ENCODE assay signal across 9 cellular contexts in genomic region chrX:107542500-107542899, GRCh38.
A peak's percentile ranks its signal among the peaks of the same experiment; 100 is the strongest.
DNase-seq lines count a peak whose midpoint lies in the region; ATAC-seq, FAIRE-seq and TF ChIP-seq lines count a peak whose summit lies in the region.
"Had no signal": no experiment of that assay in that cellular context is flagged by ENCODE, and none has a peak within 500 bp of the region (broad histone marks: within the 10 kb centered on the region; RNA-seq: fewer than 3 reads in every experiment).

No MANE protein-coding gene starts in this region.

- no peak for FAIRE-seq in GM12878 (lab: Jason Lieb, UNC)

- H3K79me2 ChIP-seq in MM.1S (ENCODE audit: low read length): no peaks in the 10 kb centered on the region
- H3K79me2 ChIP-seq in GM12878 (ENCODE audit: control insufficient read depth, insufficient read depth, low read length): no peaks in the 10 kb centered on the region

- H3F3A ChIP-seq in MM.1S (ENCODE audit: insufficient read depth, low read length): no peaks in the 10 kb centered on the region

- DNase-seq in GM12865 (ENCODE audit: low read depth) (peak; percentile 8), MM.1S (no peak), GM12878 (ENCODE audit: low read depth, low spot score) (no peak), esophagus squamous epithelium (lab: John Stamatoyannopoulos, UW) (no peak), lower lobe of right lung (no peak), OCI-M2 (lab: John Stamatoyannopoulos, UW; ENCODE audit: unreplicated experiment) (no peak)
- DNase-seq in activated CD8-positive, alpha-beta memory T cell treated with anti-CD3 and anti-CD28 coated beads, Interleukin-2, amount 50 U/mL, for 48 hours: no peak
- DNase-seq: stimulated activated CD8-positive, alpha-beta memory T cell treated with anti-CD3 and anti-CD28 coated beads, Interleukin-4, amount 100 ng/mL, for 48 hours had no signal

- CTCF ChIA-PET in GM12878 (lab: Yijun Ruan, JAX): interaction anchor here (0.9 to 1.2 kb wide), 5 partner anchors 12 to 91 kb away, joined by 3 to 5 read pairs (median 3); no protein-coding TSS in a partner anchor

- H3K4me3 ChIP-seq in GM12865 (ENCODE audit: low read depth, low read length) (no peak overlapping the region), MM.1S (ENCODE audit: low read length) (no peak overlapping the region), GM12878 (no peak overlapping the region), neuron (ENCODE audit: low read length) (no peak overlapping the region), esophagus squamous epithelium (no peak overlapping the region), lower lobe of right lung (no peak overlapping the region)

- intact Hi-C loops in GM12878 (cut with micrococcal nuclease; ENCODE audit: unreplicated experiment) (no loop called here), esophagus squamous epithelium (cut with DNase I) (no loop called here), lower lobe of right lung (cut with DNase I) (no loop called here)

- H3K4me2 ChIP-seq in MM.1S (ENCODE audit: low read depth, low read length): no peak overlapping the region
- no peak overlapping the region for H3K4me2 ChIP-seq in GM12878 (ENCODE audit: control insufficient read depth, insufficient read depth)

- POLR2A ChIA-PET in GM12878 (lab: Charles Lee): no interaction called here

- no peak for TF ChIP-seq POLR2A in GM12878 (IDR thresholded peaks at IDR 0.05; ENCODE audit: low read depth, low read length)
- TF ChIP-seq POLR2A in esophagus squamous epithelium (IDR thresholded peaks at IDR 0.05): no peak

- TF ChIP-seq CTCF in GM12865 (IDR thresholded peaks at IDR 0.05; ENCODE audit: insufficient read depth, low read depth, low read length, missing control alignments) (peak; percentile 4), MM.1S (IDR thresholded peaks at IDR 0.05; ENCODE audit: low read length) (peak; percentile 27), GM12878 (IDR thresholded peaks at IDR 0.05 in 2 of 3, conservative IDR thresholded peaks at IDR 0.05 in 1 of 3; ENCODE audit: control insufficient read depth in 2 of 3, extremely low read depth in 1 of 3, insufficient read depth in 1 of 3, low read depth in 3 of 3, low read length in 3 of 3) (no peak; a peak in 1 of 6 replicates), esophagus squamous epithelium (IDR thresholded peaks at IDR 0.05) (peak in 1 of 6 experiments; percentile 17), lower lobe of right lung (IDR thresholded peaks at IDR 0.05) (no peak)

- no peaks in the 10 kb centered on the region for H3K9me3 ChIP-seq in MM.1S (replicated peaks; ENCODE audit: insufficient read depth, low read length)
- H3K9me3 ChIP-seq in GM12878 (replicated peaks; ENCODE audit: control insufficient read depth, insufficient read depth, low read length): no peaks in the 10 kb centered on the region
- no peaks in the 10 kb centered on the region for H3K9me3 ChIP-seq in neuron (ENCODE audit: low read length)
- H3K9me3 ChIP-seq in esophagus squamous epithelium: no peaks in the 10 kb centered on the region
- H3K9me3 ChIP-seq in lower lobe of right lung: no peaks in the 10 kb centered on the region

- WGBS in GM12878 (ENCODE audit: insufficient coverage, insufficient replicate concordance, low lambda C conversion rate, missing lambda C conversion rate): 0% methylated on average over 2 of the region's 2 CpGs
- 0 to 34% methylated on average over 1 to 2 of the region's 2 CpGs for WGBS in esophagus squamous epithelium, 2 donors

- H2AFZ ChIP-seq in MM.1S (ENCODE audit: low read length): no peak overlapping the region
- H2AFZ ChIP-seq in GM12878 (ENCODE audit: control insufficient read depth, low read depth, low read length): no peak overlapping the region
- peak overlapping the region; percentile 62 for H2AFZ ChIP-seq in neuron (ENCODE audit: low read depth, low read length)

- no TSS peak for BruUV-seq in GM12878 (replicated peaks; lab: Mats Ljungman, UMichigan)

- H3K9ac ChIP-seq in MM.1S (ENCODE audit: low read length) (no peak overlapping the region), GM12878 (ENCODE audit: control insufficient read depth, insufficient read depth, low read length) (no peak overlapping the region)

- ATAC-seq in GM12878 (peak; percentile 54), lower lobe of right lung (no peak)

- H3K36me3 ChIP-seq in MM.1S (replicated peaks; ENCODE audit: insufficient read depth, low read length): no peaks in the 10 kb centered on the region
- no peaks in the 10 kb centered on the region for H3K36me3 ChIP-seq in GM12878 (ENCODE audit: control insufficient read depth in 2 of 2, insufficient read depth in 2 of 2, low read length in 1 of 2)
- H3K36me3 ChIP-seq in neuron (ENCODE audit: insufficient read depth, low read length): no peaks in the 10 kb centered on the region
- no peaks in the 10 kb centered on the region for H3K36me3 ChIP-seq in esophagus squamous epithelium
- H3K36me3 ChIP-seq in lower lobe of right lung: no peaks in the 10 kb centered on the region

- H3K27me3 ChIP-seq in MM.1S (replicated peaks; ENCODE audit: insufficient read depth, low read length) (no peaks in the 10 kb centered on the region), GM12878 (replicated peaks in 1 of 2; ENCODE audit: control insufficient read depth in 2 of 2, insufficient read depth in 2 of 2, low read length in 1 of 2) (no peaks in the 10 kb centered on the region), neuron (ENCODE audit: insufficient read depth, low read length) (no peaks in the 10 kb centered on the region), esophagus squamous epithelium (no peaks in the 10 kb centered on the region), lower lobe of right lung (ENCODE audit: low read depth) (no peaks in the 10 kb centered on the region)

- SMC1A ChIA-PET in GM12878 (lab: Charles Lee; ENCODE audit: uncharacterized antibody, unreplicated experiment): interaction anchor here (0.6 to 1.2 kb wide), 2 partner anchors 117 to 351 kb away, joined by 3 to 5 read pairs; no protein-coding TSS in a partner anchor

- no peak for TF ChIP-seq RAD21 in GM12878 (IDR thresholded peaks at IDR 0.05; ENCODE audit: insufficient read depth, low read depth, low read length)

- RAD21 ChIA-PET in GM12878 (lab: Charles Lee; ENCODE audit: unreplicated experiment): interaction anchor here (1.0 kb wide), 2 partner anchors 10 to 543 kb away, joined by 3 read pairs; no protein-coding TSS in a partner anchor

- no peak for TF ChIP-seq EP300 in GM12878 (IDR thresholded peaks at IDR 0.05; ENCODE audit: borderline replicate concordance in 1 of 2, control insufficient read depth in 1 of 2, low read depth in 2 of 2, low read length in 2 of 2)

- H4K20me1 ChIP-seq in MM.1S (ENCODE audit: insufficient read depth, low read length) (no peaks in the 10 kb centered on the region), GM12878 (ENCODE audit: control insufficient read depth, insufficient read depth) (no peaks in the 10 kb centered on the region; the same call in 1 of the 2 replicates)

- H3K9me2 ChIP-seq in MM.1S (replicated peaks; ENCODE audit: insufficient read depth, low read length): no peaks in the 10 kb centered on the region

- H3K4me1 ChIP-seq in MM.1S (ENCODE audit: low read length): peaks cover 22% of the 10 kb centered on the region
- no peaks in the 10 kb centered on the region for H3K4me1 ChIP-seq in GM12878 (ENCODE audit: control insufficient read depth, insufficient read depth, low read length)
- peaks cover 7% of the 10 kb centered on the region for H3K4me1 ChIP-seq in neuron (ENCODE audit: insufficient read depth, low read length)
- no peaks in the 10 kb centered on the region for H3K4me1 ChIP-seq in esophagus squamous epithelium
- H3K4me1 ChIP-seq in lower lobe of right lung: no peaks in the 10 kb centered on the region

- H3K27ac ChIP-seq in MM.1S (ENCODE audit: low read length) (no peak overlapping the region), GM12878 (ENCODE audit: control insufficient read depth, insufficient read depth) (no peak overlapping the region), esophagus squamous epithelium (no peak overlapping the region), lower lobe of right lung (no peak overlapping the region)

- in situ Hi-C loops in GM12878 (cut with MboI): no loop called here

TF ChIP-seq in GM12878, 131 proteins besides CTCF, POLR2A, EP300 and RAD21:
- TF ChIP-seq NFYA (IDR thresholded peaks at IDR 0.05; ENCODE audit: borderline replicate concordance, low read depth, low read length) (no peak), SMC3 (IDR thresholded peaks at IDR 0.05; ENCODE audit: borderline replicate concordance, low read length) (peak; percentile 20; the same call in 1 of the 2 replicates)
- TF ChIP-seq, protein P1, sequence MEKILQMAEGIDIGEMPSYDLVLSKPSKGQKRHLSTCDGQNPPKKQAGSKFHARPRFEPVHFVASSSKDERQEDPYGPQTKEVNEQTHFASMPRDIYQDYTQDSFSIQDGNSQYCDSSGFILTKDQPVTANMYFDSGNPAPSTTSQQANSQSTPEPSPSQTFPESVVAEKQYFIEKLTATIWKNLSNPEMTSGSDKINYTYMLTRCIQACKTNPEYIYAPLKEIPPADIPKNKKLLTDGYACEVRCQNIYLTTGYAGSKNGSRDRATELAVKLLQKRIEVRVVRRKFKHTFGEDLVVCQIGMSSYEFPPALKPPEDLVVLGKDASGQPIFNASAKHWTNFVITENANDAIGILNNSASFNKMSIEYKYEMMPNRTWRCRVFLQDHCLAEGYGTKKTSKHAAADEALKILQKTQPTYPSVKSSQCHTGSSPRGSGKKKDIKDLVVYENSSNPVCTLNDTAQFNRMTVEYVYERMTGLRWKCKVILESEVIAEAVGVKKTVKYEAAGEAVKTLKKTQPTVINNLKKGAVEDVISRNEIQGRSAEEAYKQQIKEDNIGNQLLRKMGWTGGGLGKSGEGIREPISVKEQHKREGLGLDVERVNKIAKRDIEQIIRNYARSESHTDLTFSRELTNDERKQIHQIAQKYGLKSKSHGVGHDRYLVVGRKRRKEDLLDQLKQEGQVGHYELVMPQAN (conservative IDR thresholded peaks at IDR 0.05): no peak

Comparison
In these comparisons a context has a peak if more than half of its experiments do, and no peak if none do; other contexts are left out.
1. CTCF ChIP-seq: peak in GM12865 (single experiment) and MM.1S (single experiment); none in GM12878 (0 of 3) and lower lobe of right lung (single experiment).